Comparison of ENCODE assay signal across 8 cellular contexts in genomic region chr7:6590645-6591110, GRCh38. TPM values are rescaled to one million over a fixed set of nuclear protein-coding genes. Genes with fewer than 3 reads are reported as not detected.
DNase-seq lines count a peak whose midpoint lies in the region; ATAC-seq and TF ChIP-seq lines count a peak whose summit lies in the region.

No MANE protein-coding gene starts in this region.

- TF ChIP-seq CTCF in DOHH2 (IDR thresholded peaks at IDR 0.05; ENCODE audit: low read depth, low read length, poor library complexity, severe bottlenecking) (peak; percentile 33), HFFc6 (IDR thresholded peaks at IDR 0.05) (no peak)

- H3K36me3 ChIP-seq in DOHH2 (ENCODE audit: control insufficient read depth, low read length) = peaks cover 78% of the 10 kb centered on the region

- H3K9me2 ChIP-seq in DOHH2 (replicated peaks; ENCODE audit: control insufficient read depth, low read length) = no peaks in the 10 kb centered on the region

- H3K27ac Mint-ChIP-seq in HFFc6 = peak overlapping the region; percentile 54

- no peaks in the 10 kb centered on the region for H3K9me3 ChIP-seq in DOHH2 (ENCODE audit: control insufficient read depth, insufficient read depth, low read length)

- peaks cover 8% of the 10 kb centered on the region; the same call in 1 of the 2 replicates for H4K20me1 ChIP-seq in DOHH2 (ENCODE audit: control insufficient read depth, insufficient read depth, low read depth, low read length)

- no peaks in the 10 kb centered on the region for H3K9me3 Mint-ChIP-seq in HFFc6

- H3K27me3 Mint-ChIP-seq in HFFc6 (ENCODE audit: insufficient read depth) = no peaks in the 10 kb centered on the region; the same call in none of the 2 replicates

- peak overlapping the region; percentile 97 for H3K4me3 ChIP-seq in DOHH2 (ENCODE audit: low read length)
- H3K4me3 ChIP-seq in skeletal muscle cell (ENCODE audit: low read depth, low read length) = peak overlapping the region; percentile 85

- peak overlapping the region; percentile 93 for H3K4me3 Mint-ChIP-seq in HFFc6

- DNase-seq in HFFc6 (no peak), SW480 (ENCODE audit: low spot score) (peak; percentile 68), foreskin melanocyte (peak; percentile 25), skeletal muscle cell (ENCODE audit: low read depth) (no peak), AG08395 (ENCODE audit: low spot score) (no peak), cerebellar nuclear complex (lab: John Stamatoyannopoulos, UW) (no peak)

- no peak for ATAC-seq in HG02623 (IDR thresholded peaks at IDR 0.05; ENCODE audit: unreplicated experiment)

- H3K27me3 ChIP-seq in DOHH2 (ENCODE audit: control insufficient read depth, low read length) = no peaks in the 10 kb centered on the region

- peaks cover 44% of the 10 kb centered on the region for H3K79me2 ChIP-seq in DOHH2 (ENCODE audit: control insufficient read depth, low read length)

- peaks cover 21% of the 10 kb centered on the region for H3K4me1 ChIP-seq in DOHH2 (ENCODE audit: control insufficient read depth, low read length)

- H3K36me3 Mint-ChIP-seq in HFFc6 (ENCODE audit: low read depth) = peaks cover 7% of the 10 kb centered on the region

- peak overlapping the region; percentile 79 for H3K4me2 ChIP-seq in DOHH2 (ENCODE audit: low read length)

- H3K4me1 Mint-ChIP-seq in HFFc6 (ENCODE audit: low read depth) = peaks cover 6% of the 10 kb centered on the region

- peak overlapping the region; percentile 57 for H3K27ac ChIP-seq in DOHH2 (ENCODE audit: low read depth, low read length)

- no peaks in the 10 kb centered on the region; the same call in 1 of the 2 replicates for H3F3A ChIP-seq in DOHH2 (ENCODE audit: control insufficient read depth, insufficient read depth)

RNA-seq across cellular contexts. Expression of gene INTS15, which starts 0.9 kb away (rescaled TPM):
- 10 to 100 TPM; 14.9 to 17.9 (median 17.4) TPM for total RNA-seq in HFFc6 (2021; fragmentation: NEBNext Ultra II Directional; extraction: Animal tissue kit (Norgen Biotek cat#: 25700))

RNA-seq across cellular contexts. Expression of gene ZDHHC4, which starts 13.4 kb away (rescaled TPM):
- total RNA-seq in HFFc6 (2021; fragmentation: NEBNext Ultra II Directional; extraction: Animal tissue kit (Norgen Biotek cat#: 25700)) = 10 to 100 TPM; 18.4 to 27.7 (median 25.2) TPM

RNA-seq across cellular contexts. Expression of gene ZNF853, which starts 24.7 kb away (rescaled TPM):
- total RNA-seq in HFFc6 (2021; fragmentation: NEBNext Ultra II Directional; extraction: Animal tissue kit (Norgen Biotek cat#: 25700)) = under 1 TPM in 3 of 6 experiments, not detected in 3; 0.05 to 0.07 (median 0.06) TPM

RNA-seq across cellular contexts. Expression of gene GRID2IP, which starts 39.4 kb away (rescaled TPM):
- total RNA-seq in HFFc6 (2021; fragmentation: NEBNext Ultra II Directional; extraction: Animal tissue kit (Norgen Biotek cat#: 25700)) = not detected

RNA-seq across cellular contexts. Expression of gene ZNF316, which starts 46.4 kb away (rescaled TPM):
- total RNA-seq in HFFc6 (2021; fragmentation: NEBNext Ultra II Directional; extraction: Animal tissue kit (Norgen Biotek cat#: 25700)) = 10 to 100 TPM; 13.4 to 17.0 (median 15.0) TPM

Comparison
In these comparisons a context has a peak if more than half of its experiments do, and no peak if none do; other contexts are left out.
1. DNase-seq: peak in SW480 (single experiment) and foreskin melanocyte (single experiment); none in HFFc6 (single experiment), skeletal muscle cell (single experiment), AG08395 (single experiment) and cerebellar nuclear complex (0 of 2).